ENCODE assay signal across 8 cellular contexts in genomic region chr18:12420831-12421421, GRCh38.
DNase-seq lines count a peak whose midpoint lies in the region; ATAC-seq and TF ChIP-seq lines count a peak whose summit lies in the region.

No MANE protein-coding gene starts in this region.

- POLR2A ChIA-PET in RWPE1 (lab: Yijun Ruan, JAX; ENCODE audit: low non-redundant PET) = no interaction called here

- peak; percentile 30 for TF ChIP-seq POLR2A in GM19193 (IDR thresholded peaks at IDR 0.05; ENCODE audit: extremely low read depth, insufficient read depth, insufficient read length)

- peak overlapping the region; percentile 65 for H3K27ac ChIP-seq in RWPE1

- no peak for TF ChIP-seq CTCF in RWPE1 (conservative IDR thresholded peaks at IDR 0.05; ENCODE audit: low read depth)

- no peak overlapping the region for H3K27ac Mint-ChIP-seq in stimulated activated effector memory CD8-positive, alpha-beta T cell treated with anti-CD3 and anti-CD28 coated beads, Interleukin-12 subunit alpha, Interleukin-12 subunit beta, amount 100 ng/mL, for 72 hours

- peaks cover 17% of the 10 kb centered on the region for H3K4me1 Mint-ChIP-seq in stimulated activated effector memory CD8-positive, alpha-beta T cell treated with anti-CD3 and anti-CD28 coated beads, Interleukin-12 subunit alpha, Interleukin-12 subunit beta, amount 100 ng/mL, for 72 hours

- no peaks in the 10 kb centered on the region for H3K36me3 Mint-ChIP-seq in stimulated activated effector memory CD8-positive, alpha-beta T cell treated with anti-CD3 and anti-CD28 coated beads, Interleukin-12 subunit alpha, Interleukin-12 subunit beta, amount 100 ng/mL, for 72 hours

- ATAC-seq in stimulated activated effector memory CD8-positive, alpha-beta T cell treated with anti-CD3 and anti-CD28 coated beads, Interleukin-12 subunit alpha, Interleukin-12 subunit beta, amount 100 ng/mL, for 72 hours = no peak
- ATAC-seq in GM19351 (IDR thresholded peaks at IDR 0.05; ENCODE audit: unreplicated experiment) = no peak
- no peak for ATAC-seq in GM21619 (IDR thresholded peaks at IDR 0.05; ENCODE audit: unreplicated experiment)
- no peak for ATAC-seq in GM19328 (IDR thresholded peaks at IDR 0.05; ENCODE audit: unreplicated experiment)

- CTCF ChIA-PET in RWPE1 (lab: Yijun Ruan, JAX) = no interaction called here

- DNase-seq in AG08395 (ENCODE audit: low spot score) = peak; percentile 34
- no peak for DNase-seq in RWPE1 (ENCODE audit: low spot score)
- peak; percentile 33 for DNase-seq in germinal center (ENCODE audit: low spot score)
- no peak for DNase-seq in stimulated activated effector memory CD8-positive, alpha-beta T cell treated with anti-CD3 and anti-CD28 coated beads, Interleukin-12 subunit alpha, Interleukin-12 subunit beta, amount 100 ng/mL, for 72 hours (ENCODE audit: low spot score in 2 of 2)

- no peaks in the 10 kb centered on the region for H3K9me3 Mint-ChIP-seq in stimulated activated effector memory CD8-positive, alpha-beta T cell treated with anti-CD3 and anti-CD28 coated beads, Interleukin-12 subunit alpha, Interleukin-12 subunit beta, amount 100 ng/mL, for 72 hours

- peak overlapping the region; percentile 84 for H3K4me3 Mint-ChIP-seq in stimulated activated effector memory CD8-positive, alpha-beta T cell treated with anti-CD3 and anti-CD28 coated beads, Interleukin-12 subunit alpha, Interleukin-12 subunit beta, amount 100 ng/mL, for 72 hours

Comparison
In these comparisons a context has a peak if more than half of its experiments do, and no peak if none do; other contexts are left out.
1. DNase-seq: peak in AG08395 (single experiment) and germinal center (single experiment); none in RWPE1 (single experiment) and stimulated activated effector memory CD8-positive, alpha-beta T cell treated with anti-CD3 and anti-CD28 coated beads, Interleukin-12 subunit alpha, Interleukin-12 subunit beta, amount 100 ng/mL, for 72 hours (0 of 2).